8 cellular contexts compared by ENCODE assay signal in the genomic region with DNA sequence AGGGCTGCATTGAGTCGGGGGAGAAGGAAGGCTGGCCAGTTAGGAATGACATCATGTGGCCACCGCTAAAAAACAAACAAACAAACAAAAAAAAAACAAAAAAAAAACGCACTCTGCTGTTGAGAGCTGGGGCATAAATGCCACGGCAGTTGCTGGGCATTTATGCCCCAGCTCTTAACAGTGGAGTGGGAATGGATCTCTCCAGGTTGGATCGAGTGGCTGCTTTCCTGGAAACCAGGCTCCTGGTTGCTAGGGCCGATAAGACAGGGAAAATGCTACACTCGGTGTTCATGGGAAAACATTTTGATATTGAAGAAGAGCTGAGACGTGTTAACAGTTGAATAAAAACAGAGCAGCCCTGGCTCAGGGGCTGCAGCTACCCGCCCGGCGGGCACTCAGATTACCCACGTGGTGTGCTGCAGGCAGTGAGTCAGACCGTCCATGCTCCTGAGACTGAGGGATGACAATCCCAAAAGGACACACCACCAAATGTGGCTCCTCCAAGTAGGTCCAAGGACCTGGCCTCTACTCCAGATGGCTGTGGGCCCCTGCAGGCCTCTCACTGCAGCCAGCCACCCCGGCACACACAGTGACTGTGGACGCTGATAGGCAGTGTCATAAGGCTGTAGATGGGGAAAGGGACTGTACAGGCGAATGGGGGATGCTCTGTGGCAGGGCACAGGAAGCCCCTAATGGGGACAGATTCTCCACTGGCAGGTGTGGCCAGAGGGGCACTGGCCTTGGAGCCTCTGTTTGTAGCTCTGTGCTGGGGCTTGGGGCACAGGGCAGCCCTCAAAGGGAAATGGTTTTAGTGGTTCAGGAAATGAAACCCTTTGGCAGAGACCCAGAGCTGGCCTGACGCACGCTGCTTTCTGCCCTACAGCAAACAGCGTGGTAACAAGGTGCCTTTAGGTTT.
A peak's percentile ranks its signal among the peaks of the same experiment; 100 is the strongest.
DNase-seq lines count a peak whose midpoint lies in the region; ATAC-seq, FAIRE-seq and TF ChIP-seq lines count a peak whose summit lies in the region.

No MANE protein-coding gene starts in this region.

- H3K9ac ChIP-seq in kidney (ENCODE audit: low read length in 2 of 2) = no peak overlapping the region

- H3K27ac Mint-ChIP-seq in IgD-negative memory B cell = peak overlapping the region in 2 of 3 donors; percentile 31 to 39
- no peak overlapping the region for H3K27ac Mint-ChIP-seq in T-helper 17 cell

- H3K9me3 ChIP-seq in T-helper 17 cell (ENCODE audit: control insufficient read depth, low read length, poor library complexity, severe bottlenecking) (no peaks in the 10 kb centered on the region), kidney (ENCODE audit: control insufficient read depth in 1 of 2, low read length in 2 of 2) (no peaks in the 10 kb centered on the region)

- DNase-seq in G401 (ENCODE audit: low spot score) = peak; percentile 5
- DNase-seq in T-helper 17 cell = no peak
- peak; percentile 70 for DNase-seq in kidney
- DNase-seq in amniotic stem cell (lab: John Stamatoyannopoulos, UW) = no peak
- no peak for DNase-seq in foreskin fibroblast
- no peak for DNase-seq in RKO (ENCODE audit: low spot score)

- no peaks in the 10 kb centered on the region for H3K36me3 ChIP-seq in kidney (ENCODE audit: control insufficient read depth in 1 of 2, insufficient read depth in 2 of 2, low read length in 2 of 2)

- H3K4me1 ChIP-seq in kidney (ENCODE audit: control insufficient read depth in 1 of 2, insufficient read depth in 1 of 2, low read depth in 1 of 2, low read length in 2 of 2) = peaks cover 4 to 7% of the 10 kb centered on the region in 2 donors

- in situ Hi-C loops in G401 (cut with HindIII; ENCODE audit: low sequenced_read_pairs) = no loop called here

- FAIRE-seq in kidney (lab: Jason Lieb, UNC) = no peak

- intact Hi-C loops in kidney (cut with DNase I) = no loop called here

- no peak overlapping the region for H3K27ac ChIP-seq in kidney (ENCODE audit: low read depth in 2 of 2, low read length in 2 of 2)

- H3K4me1 Mint-ChIP-seq in IgD-negative memory B cell (peaks cover 5 to 16% (median 16%) of the 10 kb centered on the region in 3 donors), T-helper 17 cell (peaks cover 2% of the 10 kb centered on the region)

- H3K36me3 Mint-ChIP-seq in IgD-negative memory B cell (no peaks in the 10 kb centered on the region), T-helper 17 cell (ENCODE audit: low read depth) (no peaks in the 10 kb centered on the region)

- no peaks in the 10 kb centered on the region for H3K9me3 Mint-ChIP-seq in IgD-negative memory B cell

- ATAC-seq in GM21381 (IDR thresholded peaks at IDR 0.05; ENCODE audit: unreplicated experiment) (peak; percentile 90), T-helper 17 cell (peak; percentile 39)

- H3K4me3 Mint-ChIP-seq in IgD-negative memory B cell (no peak overlapping the region), T-helper 17 cell (no peak overlapping the region)

- H3K4me3 ChIP-seq in kidney (ENCODE audit: low read length in 2 of 2) = no peak overlapping the region
- H3K4me3 ChIP-seq in foreskin fibroblast (ENCODE audit: low read depth in 1 of 2, low read length in 2 of 2) = no peak overlapping the region

- TF ChIP-seq CTCF in kidney (IDR thresholded peaks at IDR 0.05; ENCODE audit: borderline replicate concordance, extremely low read depth, insufficient read depth) (no peak), foreskin fibroblast (IDR thresholded peaks at IDR 0.05; ENCODE audit: low read depth, low read length) (no peak)

- H3K27me3 Mint-ChIP-seq in IgD-negative memory B cell (peaks cover 12% of the 10 kb centered on the region), T-helper 17 cell (peaks cover 48% of the 10 kb centered on the region)

Comparison
In these comparisons a context has a peak if more than half of its experiments do, and no peak if none do; other contexts are left out.
1. DNase-seq: peak in G401 (single experiment) and kidney (single experiment); none in T-helper 17 cell (0 of 3), amniotic stem cell (single experiment), foreskin fibroblast (0 of 2) and RKO (single experiment).